Comparison of ENCODE assay signal across 10 cellular contexts in genomic region chr16:57374067-57374534, GRCh38. TPM values are rescaled to one million over a fixed set of nuclear protein-coding genes. Genes with fewer than 3 reads are reported as not detected.
DNase-seq lines count a peak whose midpoint lies in the region; ATAC-seq, FAIRE-seq and TF ChIP-seq lines count a peak whose summit lies in the region.
"Had no signal": no experiment of that assay in that cellular context is flagged by ENCODE, and none has a peak within 500 bp of the region (broad histone marks: within the 10 kb centered on the region; RNA-seq: fewer than 3 reads in every experiment).

No MANE protein-coding gene starts in this region.

- no peak for DNase-seq in SK-N-SH
- DNase-seq in bronchial epithelial cell (ENCODE audit: low read depth): peak; percentile 88
- no peak for DNase-seq in lower lobe of right lung
- DNase-seq in adrenal gland: no peak
- DNase-seq: left colon; stimulated activated CD4-positive, alpha-beta T cell treated with anti-CD3 and anti-CD28 coated beads, Interleukin-4, amount 100 ng/mL, for 1 hour had no signal

- no peaks in the 10 kb centered on the region for H4K20me1 ChIP-seq in SK-N-SH (ENCODE audit: insufficient read depth)

- no peaks in the 10 kb centered on the region for H3K79me2 ChIP-seq in SK-N-SH (ENCODE audit: insufficient read depth)

- intact Hi-C loops in lower lobe of right lung (cut with DNase I): no loop called here
- intact Hi-C loops in adrenal gland (cut with DNase I): no loop called here

- no peak for ATAC-seq in SK-N-SH treated with all-trans-retinoic acid at 6 μM for 48 hours
- no peak for ATAC-seq in lower lobe of right lung
- ATAC-seq in GM18873 (IDR thresholded peaks at IDR 0.05; ENCODE audit: low FRiP score, unreplicated experiment): no peak
- no peak for ATAC-seq in GM19397 (IDR thresholded peaks at IDR 0.05; ENCODE audit: unreplicated experiment)
- ATAC-seq: left colon had no signal

- H3K4me2 ChIP-seq in SK-N-SH: peak overlapping the region; percentile 97

- peaks cover 7% of the 10 kb centered on the region for H3F3A ChIP-seq in SK-N-SH (replicated peaks; ENCODE audit: insufficient read depth)

- CTCF ChIA-PET in SK-N-SH (lab: Yijun Ruan, JAX): interaction anchor here (0.6 to 10.1 kb wide), 3 partner anchors 13 to 314 kb away, joined by 3 to 97 read pairs (median 3); no protein-coding TSS in a partner anchor

- POLR2A ChIA-PET in SK-N-SH (lab: Yijun Ruan, JAX): interaction anchor here (0.6 kb wide), 1 partner anchor 89 kb away, joined by 3 read pairs; no protein-coding TSS in a partner anchor

- no peak overlapping the region for H2AFZ ChIP-seq in SK-N-SH (ENCODE audit: low read depth)

- no peak for TF ChIP-seq EP300 in SK-N-SH (IDR thresholded peaks at IDR 0.05; ENCODE audit: borderline replicate concordance in 1 of 2, low read depth in 1 of 2, low read length in 1 of 2)

- TF ChIP-seq CTCF in SK-N-SH (IDR thresholded peaks at IDR 0.05) (no peak), bronchial epithelial cell (IDR thresholded peaks at IDR 0.05; ENCODE audit: insufficient read depth, low read length, severe bottlenecking) (no peak), lower lobe of right lung (IDR thresholded peaks at IDR 0.05) (no peak), adrenal gland (IDR thresholded peaks at IDR 0.05) (no peak)

- H3K27me3 ChIP-seq in SK-N-SH (ENCODE audit: insufficient read depth): no peaks in the 10 kb centered on the region
- H3K27me3 ChIP-seq in bronchial epithelial cell (ENCODE audit: control insufficient read depth, insufficient read depth, low read length): no peaks in the 10 kb centered on the region
- H3K27me3 ChIP-seq in lower lobe of right lung (ENCODE audit: low read depth): no peaks in the 10 kb centered on the region
- H3K27me3 ChIP-seq in adrenal gland: no peaks in the 10 kb centered on the region

- no peak for TF ChIP-seq RAD21 in SK-N-SH (IDR thresholded peaks at IDR 0.05; ENCODE audit: low read length)

- H3K9me3 ChIP-seq in SK-N-SH: no peaks in the 10 kb centered on the region
- no peaks in the 10 kb centered on the region for H3K9me3 ChIP-seq in lower lobe of right lung
- H3K9me3 ChIP-seq in adrenal gland (replicated peaks in 1 of 3): no peaks in the 10 kb centered on the region

- no peak for TF ChIP-seq POLR2A in adrenal gland (IDR thresholded peaks at IDR 0.05)

- H3K36me3 ChIP-seq in SK-N-SH (replicated peaks in 1 of 2; ENCODE audit: control insufficient read depth in 1 of 2, insufficient read depth in 2 of 2, low read length in 1 of 2): no peaks in the 10 kb centered on the region
- H3K36me3 ChIP-seq in bronchial epithelial cell (ENCODE audit: control insufficient read depth, insufficient read depth, low read length): no peaks in the 10 kb centered on the region
- H3K36me3 ChIP-seq in lower lobe of right lung: no peaks in the 10 kb centered on the region
- no peaks in the 10 kb centered on the region for H3K36me3 ChIP-seq in adrenal gland (replicated peaks in 1 of 2)

- no peak for FAIRE-seq in bronchial epithelial cell (lab: Jason Lieb, UNC)

- no peaks in the 10 kb centered on the region for H3K9me2 ChIP-seq in SK-N-SH

- H3K4me3 ChIP-seq in SK-N-SH (ENCODE audit: low read depth in 2 of 2, low read length in 1 of 2) (no peak overlapping the region; a peak in 1 of 4 replicates), bronchial epithelial cell (ENCODE audit: low read depth, low read length) (no peak overlapping the region), lower lobe of right lung (peak overlapping the region; percentile 62), adrenal gland (no peak overlapping the region)

- WGBS in SK-N-SH (ENCODE audit: low lambda C conversion rate): 43% methylated on average over 6 of the region's 9 CpGs
- 46 to 75% (median 57%) methylated on average over 6 to 9 of the region's 9 CpGs for WGBS in adrenal gland, 4 donors

- H3K4me1 ChIP-seq in SK-N-SH (ENCODE audit: control insufficient read depth in 1 of 2, insufficient read depth in 2 of 2, low read depth in 1 of 2, low read length in 1 of 2): peaks cover 22 to 40% of the 10 kb centered on the region in 2 experiments; a peak in 3 of 4 replicates
- H3K4me1 ChIP-seq in lower lobe of right lung: peaks cover 31% of the 10 kb centered on the region
- H3K4me1 ChIP-seq in adrenal gland (replicated peaks in 1 of 2): no peaks in the 10 kb centered on the region

- H3K9ac ChIP-seq in SK-N-SH: no peak overlapping the region

- H3K27ac ChIP-seq in SK-N-SH (ENCODE audit: low read depth in 2 of 2, low read length in 1 of 2) (no peak overlapping the region), lower lobe of right lung (peak overlapping the region; percentile 87), temporal lobe (ENCODE audit: low read depth, low read length) (peak overlapping the region; percentile 89), adrenal gland (no peak overlapping the region)

TF ChIP-seq in SK-N-SH, 30 proteins besides CTCF, POLR2A, EP300 and RAD21 (continues in another document):
- no peak for TF ChIP-seq MAX (IDR thresholded peaks at IDR 0.05; ENCODE audit: low read depth)
- TF ChIP-seq ZBTB33 (IDR thresholded peaks at IDR 0.05; ENCODE audit: borderline replicate concordance, low read depth): no peak
- TF ChIP-seq GABPA (IDR thresholded peaks at IDR 0.05; ENCODE audit: low read depth): no peak
- no peak for TF ChIP-seq RXRA (IDR thresholded peaks at IDR 0.05; ENCODE audit: borderline replicate concordance, low read depth)
- no peak for TF ChIP-seq ELF1 (IDR thresholded peaks at IDR 0.05)
- no peak for TF ChIP-seq YY1 (IDR thresholded peaks at IDR 0.05; ENCODE audit: low read depth)

TF ChIP-seq in SK-N-SH treated with all-trans-retinoic acid at 6 μM for 48 hours, 23 proteins besides CTCF, POLR2A, EP300 and RAD21:
- TF ChIP-seq TCF4 (CRISPR knock-in tag; IDR thresholded peaks at IDR 0.05; ENCODE audit: borderline replicate concordance) (no peak), BACH2 (CRISPR knock-in tag; IDR thresholded peaks at IDR 0.05; ENCODE audit: borderline replicate concordance) (no peak)
TF ChIP-seq in SK-N-SH treated with all-trans-retinoic acid at 6 μM for 48 hours: peak in this region for 0.

RNA-seq across cellular contexts. Expression of gene CX3CL1, which starts 1.8 kb away (rescaled TPM):
- 5.8 and 6.8 TPM in 2 replicates for polyA plus RNA-seq in SK-N-SH (2012; rRNA removed)
- 3.1 and 4.9 TPM in 2 replicates for polyA plus RNA-seq in SK-N-SH (2012; cell fraction: cytosol; rRNA removed)
- 4.8 and 5.8 TPM in 2 replicates for polyA plus RNA-seq in SK-N-SH (2012; cell fraction: nucleus; rRNA removed)
- under 0.01 TPM in 1 of 2 replicates, not detected in the other for total RNA-seq in bronchial epithelial cell
- 33.6 TPM for total RNA-seq in lower lobe of right lung
- 4.4 TPM for total RNA-seq in temporal lobe
- total RNA-seq in adrenal gland: 10 to 100 TPM in 1 of 8 donors, 1 to 10 TPM in 7; 3.3 to 14.1 (median 6.2) TPM
- polyA plus RNA-seq in adrenal gland: 1 to 10 TPM; 1.9 to 7.2 (median 6.0) TPM

RNA-seq across cellular contexts. Expression of gene CCL22, which starts 15.5 kb away (rescaled TPM):
- polyA plus RNA-seq in SK-N-SH (2012; rRNA removed) (not detected in 2 replicates), adrenal gland (1 to 10 TPM in 1 of 3 donors, under 1 TPM in 2; 0.03 to 2.6 (median 0.08) TPM)
- polyA plus RNA-seq in SK-N-SH (2012; cell fraction: cytosol; rRNA removed): not detected in 2 replicates
- polyA plus RNA-seq in SK-N-SH (2012; cell fraction: nucleus; rRNA removed): not detected in 2 replicates
- total RNA-seq in bronchial epithelial cell (under 0.01 TPM in 1 of 2 replicates, not detected in the other), lower lobe of right lung (2.0 TPM), temporal lobe (not detected), adrenal gland (1 to 10 TPM in 1 of 8 donors, under 1 TPM in 4, not detected in 3; 0.14 to 1.0 (median 0.25) TPM)

RNA-seq across cellular contexts. Expression of gene CCL17, which starts 30.5 kb away (rescaled TPM):
- polyA plus RNA-seq in SK-N-SH (2012; rRNA removed): not detected in 2 replicates
- not detected in 2 replicates for polyA plus RNA-seq in SK-N-SH (2012; cell fraction: cytosol; rRNA removed)
- polyA plus RNA-seq in SK-N-SH (2012; cell fraction: nucleus; rRNA removed): not detected in 2 replicates
- total RNA-seq in bronchial epithelial cell: not detected in 2 replicates
- 2.8 TPM for total RNA-seq in lower lobe of right lung
- not detected for total RNA-seq in temporal lobe
- total RNA-seq in adrenal gland: not detected
- not detected for polyA plus RNA-seq in adrenal gland
- total RNA-seq: left colon had no signal

Comparison
In these comparisons a context has a peak if more than half of its experiments do, and no peak if none do; other contexts are left out.
1. H3K27ac ChIP-seq: peak in lower lobe of right lung (single experiment) and temporal lobe (single experiment); none in SK-N-SH (0 of 2) and adrenal gland (0 of 5).